ENCODE assay signal across 10 cellular contexts in genomic region chr17:62625184-62625869, GRCh38. TPM values are rescaled to one million over a fixed set of nuclear protein-coding genes. Genes with fewer than 3 reads are reported as not detected.
DNase-seq lines count a peak whose midpoint lies in the region; ATAC-seq and TF ChIP-seq lines count a peak whose summit lies in the region.
"Had no signal": no experiment of that assay in that cellular context is flagged by ENCODE, and none has a peak within 500 bp of the region (broad histone marks: within the 10 kb centered on the region; RNA-seq: fewer than 3 reads in every experiment).

No MANE protein-coding gene starts in this region.

- ATAC-seq in heart right ventricle (no peak), left lobe of liver (peak; percentile 36), HG03457 (IDR thresholded peaks at IDR 0.05; ENCODE audit: unreplicated experiment) (no peak), GM19467 (IDR thresholded peaks at IDR 0.05; ENCODE audit: unreplicated experiment) (no peak)

- H3K4me1 ChIP-seq in left ventricle myocardium inferior (peaks cover 35% of the 10 kb centered on the region), heart right ventricle (peaks cover 0 to 40% (median 23%) of the 10 kb centered on the region in 9 donors), uterus (peaks cover 0 to 10% of the 10 kb centered on the region in 2 donors)

- H3K27ac ChIP-seq in left ventricle myocardium inferior (replicated peaks) (peak overlapping the region; percentile 89), heart right ventricle (peak overlapping the region in 5 of 10 donors; percentile 29 to 94 (median 56)), SK-N-MC (peak overlapping the region; percentile 50; the same call in 1 of the 2 replicates), uterus (peak overlapping the region; percentile 83 to 98)

- H3K36me3 ChIP-seq in left ventricle myocardium inferior (no peaks in the 10 kb centered on the region), heart right ventricle (no peaks in the 10 kb centered on the region), SK-N-MC (ENCODE audit: insufficient read depth, low read length) (no peaks in the 10 kb centered on the region), uterus (no peaks in the 10 kb centered on the region)
- H3K36me3 ChIP-seq: suprapubic skin had no signal

- TF ChIP-seq POLR2A in uterus (IDR thresholded peaks at IDR 0.05): no peak

- no peak overlapping the region for H3K9ac ChIP-seq in SK-N-MC (ENCODE audit: insufficient read length)

- DNase-seq in left ventricle myocardium inferior: no peak
- no peak for DNase-seq in heart right ventricle
- no peak for DNase-seq in SK-N-MC (ENCODE audit: low read depth, low spot score)
- DNase-seq in left lobe of liver (ENCODE audit: low spot score): no peak
- no peak for DNase-seq in uterus
- DNase-seq in glomerular visceral epithelial cell (ENCODE audit: extremely low spot score): no peak
- DNase-seq: activated B cell treated with CpG ODN at 0.5 μM for 24 hours had no signal

- H3K27me3 ChIP-seq in left ventricle myocardium inferior (ENCODE audit: low read depth) (peaks cover 48% of the 10 kb centered on the region), heart right ventricle (peaks cover 4 to 41% (median 29%) of the 10 kb centered on the region in 7 donors), uterus (no peaks in the 10 kb centered on the region)

- no peak overlapping the region for H3K4me3 ChIP-seq in left ventricle myocardium inferior
- H3K4me3 ChIP-seq in heart right ventricle: no peak overlapping the region
- no peak overlapping the region for H3K4me3 ChIP-seq in SK-N-MC
- no peak overlapping the region for H3K4me3 ChIP-seq in uterus
- H3K4me3 ChIP-seq: suprapubic skin had no signal

- WGBS in heart right ventricle, 2 donors: 87 to 91% methylated on average over 19 of the region's 19 CpGs

- TF ChIP-seq CTCF in left ventricle myocardium inferior (IDR thresholded peaks at IDR 0.05; ENCODE audit: borderline replicate concordance) (no peak), heart right ventricle (IDR thresholded peaks at IDR 0.05) (no peak), uterus (IDR thresholded peaks at IDR 0.05) (no peak)

- intact Hi-C loops in left ventricle myocardium inferior (cut with micrococcal nuclease): no loop called here
- intact Hi-C loops in heart right ventricle (cut with DNase I): loop anchor here in 1 of 10 donors (5.0 kb wide), 1 partner anchor 52 kb away; no protein-coding TSS in a partner anchor
- intact Hi-C loops in uterus (cut with DNase I; ENCODE audit: low total_unique reads): no loop called here

- H3K9me3 ChIP-seq in left ventricle myocardium inferior (replicated peaks) (no peaks in the 10 kb centered on the region), heart right ventricle (no peaks in the 10 kb centered on the region), SK-N-MC (ENCODE audit: low read depth, low read length) (no peaks in the 10 kb centered on the region), uterus (no peaks in the 10 kb centered on the region)
- H3K9me3 ChIP-seq: suprapubic skin had no signal

RNA-seq across cellular contexts. Expression of gene MRC2, which starts 2.1 kb away (rescaled TPM):
- total RNA-seq in left ventricle myocardium inferior (22.8 TPM), heart right ventricle (10 to 100 TPM; 15.2 to 46.4 (median 21.4) TPM), left lobe of liver (2.3 TPM), uterus (100 to 1,000 TPM in 2 of 4 donors, 10 to 100 TPM in 2; 30.7 to 273 (median 102) TPM)
- 10 to 100 TPM; 18.2 to 25.2 TPM for polyA plus RNA-seq in heart right ventricle
